ENCODE assay signal across 8 cellular contexts in the genomic region with DNA sequence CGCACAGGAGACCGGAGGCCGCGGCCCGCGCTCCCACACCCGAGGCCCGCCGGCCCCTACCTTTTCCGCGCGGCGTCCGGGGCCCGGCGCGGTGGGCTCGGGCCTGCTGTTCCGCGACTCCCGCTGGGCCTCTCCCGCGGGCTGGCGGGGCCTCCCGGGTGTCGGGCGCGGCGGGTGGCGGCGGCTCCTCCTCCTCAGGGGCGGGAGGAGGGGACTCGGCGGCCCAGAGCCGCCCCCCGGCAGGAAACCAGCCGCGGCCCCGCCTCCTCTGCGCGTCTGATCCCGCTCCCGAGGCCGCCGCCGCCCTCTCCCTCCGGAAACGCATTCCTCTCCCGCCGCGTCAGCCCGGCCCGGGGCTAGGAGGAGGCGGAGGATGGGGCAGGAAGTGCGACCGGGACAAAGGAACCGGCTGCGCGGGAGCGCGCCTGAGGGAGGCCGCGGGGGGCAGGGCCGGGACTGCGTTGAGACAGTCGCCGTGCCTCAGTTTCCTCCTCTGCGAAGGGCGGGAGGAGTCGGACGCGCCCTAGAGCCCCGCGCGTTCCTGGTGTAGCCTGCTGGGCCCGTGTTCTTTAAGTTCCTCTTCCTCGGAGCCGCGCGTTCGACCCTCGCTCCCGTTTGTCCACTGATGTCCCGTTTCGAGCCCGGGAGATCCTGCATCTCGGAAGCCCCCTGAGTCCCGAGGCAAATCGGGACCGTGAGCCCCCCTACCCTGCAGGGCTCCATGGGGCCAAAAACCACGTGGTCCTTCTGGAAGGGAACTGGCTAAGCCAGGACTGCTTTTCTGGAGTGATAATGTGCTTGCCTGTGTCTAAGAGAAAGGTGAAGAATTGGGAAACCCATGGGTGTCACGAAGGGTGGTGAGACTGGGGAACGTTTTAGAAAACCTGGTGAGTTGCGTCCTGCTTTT. TPM values are rescaled to one million over a fixed set of nuclear protein-coding genes. Genes with fewer than 3 reads are reported as not detected.
DNase-seq lines count a peak whose midpoint lies in the region; ATAC-seq and TF ChIP-seq lines count a peak whose summit lies in the region.

A gene (minus strand): TSS at position 146 of the 907 bp plus-strand sequence. CDS start 22,672 bp downstream, outside the sequence.

- peaks cover 4% of the 10 kb centered on the region; the same call in 1 of the 2 replicates for H3F3A ChIP-seq in SU-DHL-6 (ENCODE audit: insufficient read depth)

- H3K36me3 ChIP-seq in SU-DHL-6 (ENCODE audit: low read length) (no peaks in the 10 kb centered on the region), ovary (no peaks in the 10 kb centered on the region), thymus (ENCODE audit: control insufficient read depth, insufficient read depth) (no peaks in the 10 kb centered on the region)

- peaks cover 14% of the 10 kb centered on the region for H3K4me1 ChIP-seq in ovary (ENCODE audit: insufficient read depth)
- H3K4me1 ChIP-seq in thymus (ENCODE audit: control insufficient read depth, insufficient read depth, low read length): peaks cover 6% of the 10 kb centered on the region

- TF ChIP-seq CTCF in SU-DHL-6 (IDR thresholded peaks at IDR 0.05; ENCODE audit: insufficient read depth, low read length, poor library complexity, severe bottlenecking): no peak
- TF ChIP-seq CTCF in ovary (IDR thresholded peaks at IDR 0.05): peak in 1 of 3 donors; percentile 28

- peak; percentile 73 for ATAC-seq in HG02610 (IDR thresholded peaks at IDR 0.05; ENCODE audit: unreplicated experiment)
- ATAC-seq in Right ventricle myocardium inferior: peak; percentile 97

- peak; percentile 98 for TF ChIP-seq POLR2A in ovary (IDR thresholded peaks at IDR 0.05)

- peak; percentile 53 for TF ChIP-seq EP300 in ovary (IDR thresholded peaks at IDR 0.05)

- peak within 1 kb of the TSS; percentile 57 for H3K9ac ChIP-seq in SU-DHL-6 (ENCODE audit: low read length)

- no peaks in the 10 kb centered on the region for H3K9me3 ChIP-seq in SU-DHL-6 (ENCODE audit: insufficient read depth, low read length)
- no peaks in the 10 kb centered on the region for H3K9me3 ChIP-seq in ovary
- no peaks in the 10 kb centered on the region for H3K9me3 ChIP-seq in thymus (ENCODE audit: control insufficient read depth)

- H2AFZ ChIP-seq in SU-DHL-6 (ENCODE audit: low read depth, low read length, severe bottlenecking): peak within 1 kb of the TSS; percentile 88

- DNase-seq in NCI-H1105 treated with DMSO at 0.1 percent for 48 hours (lab: John Stamatoyannopoulos, UW): peak; percentile 74
- DNase-seq in activated naive CD8-positive, alpha-beta T cell treated with anti-CD3 and anti-CD28 coated beads, Interleukin-2, amount 50 U/mL, for 16 hours (ENCODE audit: low read depth, low spot score): peak; percentile 59
- peak; percentile 98 for DNase-seq in Right ventricle myocardium inferior (ENCODE audit: missing footprints)
- DNase-seq in ovary: peak; percentile 97 to 98 (median 98)

- H3K27me3 ChIP-seq in SU-DHL-6 (ENCODE audit: low read length) (no peaks in the 10 kb centered on the region), ovary (no peaks in the 10 kb centered on the region), thymus (ENCODE audit: control insufficient read depth, insufficient read depth) (no peaks in the 10 kb centered on the region)

- H3K4me3 ChIP-seq in GM08714 (ENCODE audit: low read length): peak within 1 kb of the TSS; percentile 92
- peak within 1 kb of the TSS; percentile 62 for H3K4me3 ChIP-seq in SU-DHL-6 (ENCODE audit: insufficient read depth, low read length, poor library complexity, severe bottlenecking)
- H3K4me3 ChIP-seq in ovary: peak within 1 kb of the TSS; percentile 85
- peak within 1 kb of the TSS; percentile 93 for H3K4me3 ChIP-seq in thymus (ENCODE audit: low read length)

- H4K20me1 ChIP-seq in SU-DHL-6 (ENCODE audit: low read depth, low read length): no peaks in the 10 kb centered on the region

- peak within 1 kb of the TSS; percentile 57 for H3K4me2 ChIP-seq in SU-DHL-6 (ENCODE audit: low read depth, low read length, poor library complexity, severe bottlenecking)

- no peaks in the 10 kb centered on the region for H3K9me2 ChIP-seq in SU-DHL-6 (replicated peaks; ENCODE audit: insufficient read depth, low read length)

- no peaks in the 10 kb centered on the region for H3K79me2 ChIP-seq in SU-DHL-6 (ENCODE audit: insufficient read depth, low read length)

- WGBS in ovary, 3 donors: 0 to 1% (median 0%) methylated on average over 27 to 94 of the region's 94 CpGs
- under 1% methylated on average over 94 of the region's 94 CpGs for WGBS in thymus

- no peak within 1 kb of the TSS for H3K27ac ChIP-seq in SU-DHL-6 (ENCODE audit: low read depth, low read length)
- peak within 1 kb of the TSS; percentile 86 to 97 for H3K27ac ChIP-seq in ovary
- H3K27ac ChIP-seq in thymus (ENCODE audit: low read depth): peak within 1 kb of the TSS; percentile 92

- intact Hi-C loops in Right ventricle myocardium inferior (cut with DNase I) (loop anchor here (1.0 to 2.0 kb wide), 2 partner anchors 23 to 46 kb away; no protein-coding TSS in a partner anchor), ovary (cut with DNase I) (loop anchor here in 1 of 4 donors (5.0 kb wide), 1 partner anchor 611 kb away; a partner anchor contains a TSS)

RNA-seq across cellular contexts. Expression of the gene that starts here (rescaled TPM):
- total RNA-seq in Right ventricle myocardium inferior: 583 TPM
- total RNA-seq in ovary: 100 to 1,000 TPM; 230 to 350 (median 276) TPM
- 100 to 1,000 TPM; 207 to 517 TPM for polyA plus RNA-seq in ovary
- polyA plus RNA-seq in thymus: 157 TPM
